Comparison of ENCODE assay signal across 29 cellular contexts in genomic region chr12:88108021-88108420, GRCh38. TPM values are rescaled to one million over a fixed set of nuclear protein-coding genes. Genes with fewer than 3 reads are reported as not detected.
A peak's percentile ranks its signal among the peaks of the same experiment; 100 is the strongest.
DNase-seq lines count a peak whose midpoint lies in the region; ATAC-seq, FAIRE-seq and TF ChIP-seq lines count a peak whose summit lies in the region.
"Had no signal": no experiment of that assay in that cellular context is flagged by ENCODE, and none has a peak within 500 bp of the region (broad histone marks: within the 10 kb centered on the region; RNA-seq: fewer than 3 reads in every experiment).

No MANE protein-coding gene starts in this region.

- no peak for TF ChIP-seq CTCF in bronchial epithelial cell (IDR thresholded peaks at IDR 0.05; ENCODE audit: insufficient read depth, low read length, severe bottlenecking)

- peaks cover 4% of the 10 kb centered on the region for H3K36me3 ChIP-seq in bronchial epithelial cell (ENCODE audit: control insufficient read depth, insufficient read depth, low read length)
- H3K36me3 ChIP-seq: BE2C had no signal

- no peak for TF ChIP-seq POLR2A in GM18505 (IDR thresholded peaks at IDR 0.05; ENCODE audit: borderline replicate concordance, extremely low read depth, insufficient read depth, insufficient read length)

- FAIRE-seq in A204.1 (lab: Jason Lieb, UNC) (peak; percentile 62), bronchial epithelial cell (lab: Jason Lieb, UNC) (no peak)

- no peak for ATAC-seq in GM18505 (IDR thresholded peaks at IDR 0.05; ENCODE audit: unreplicated experiment)
- ATAC-seq in GM21529 (IDR thresholded peaks at IDR 0.05; ENCODE audit: unreplicated experiment) = no peak
- ATAC-seq: natural killer cell, SK-N-SH treated with all-trans-retinoic acid at 6 μM for 48 hours had no signal

- no peak overlapping the region for H3K4me3 ChIP-seq in bronchial epithelial cell (ENCODE audit: low read depth, low read length)
- H3K4me3 ChIP-seq: smooth muscle cell had no signal

- H3K27me3 ChIP-seq in bronchial epithelial cell (ENCODE audit: control insufficient read depth, insufficient read depth, low read length) = no peaks in the 10 kb centered on the region
- H3K27me3 ChIP-seq: BE2C had no signal

- DNase-seq in HS-5 (ENCODE audit: low read depth) (peak; percentile 8), bronchial epithelial cell (ENCODE audit: low read depth) (peak; percentile 23), fibroblast of the conjunctiva (ENCODE audit: low read depth) (peak; percentile 5), HT-29 (ENCODE audit: low spot score) (no peak), D341Med (ENCODE audit: low spot score) (no peak)
- DNase-seq: 8988T; activated CD4-positive, alpha-beta T cell treated with anti-CD3 and anti-CD28 coated beads for 4 hours; activated naive CD4-positive, alpha-beta T cell; activated T-cell treated with anti-CD3 and anti-CD28 coated beads, Interleukin-2, amount 50 U/mL, for 48 hours; amygdala; BE2C; caudate nucleus; dermis blood vessel endothelial cell; DND-41; islet precursor cell; Kasumi-1; midbrain; natural killer cell; NCI-H1048; NCI-H187; retina; stimulated activated CD4-positive, alpha-beta T cell treated with anti-CD3 and anti-CD28 coated beads, Interleukin-2, amount 100 ng/mL, for 24 hours; T-helper 2 cell; trophoblast cell had no signal

RNA-seq across cellular contexts. Expression of gene CEP290, which starts 33.9 kb away (rescaled TPM):
- 3.8 and 6.6 TPM in 2 replicates for total RNA-seq in bronchial epithelial cell
- 5.0 and 9.4 TPM in 2 replicates for total RNA-seq in HT-29 (2014; rRNA removed; shearing (Covaris generic))

RNA-seq across cellular contexts. Expression of gene TMTC3, which starts 34.1 kb away (rescaled TPM):
- total RNA-seq in bronchial epithelial cell = 27.8 and 44.2 TPM in 2 replicates
- 4.2 and 4.3 TPM in 2 replicates for total RNA-seq in HT-29 (2014; rRNA removed; shearing (Covaris generic))

Comparison
In these comparisons a context has a peak if more than half of its experiments do, and no peak if none do; other contexts are left out.
1. DNase-seq: peak in HS-5 (single experiment), bronchial epithelial cell (single experiment) and fibroblast of the conjunctiva (single experiment); none in HT-29 (single experiment) and D341Med (single experiment).